23 cellular contexts compared by ENCODE assay signal in genomic region chr7:74344786-74345185, GRCh38.
"Had no signal": no experiment of that assay in that cellular context is flagged by ENCODE, and none has a peak within 500 bp of the region (broad histone marks: within the 10 kb centered on the region; RNA-seq: fewer than 3 reads in every experiment).

No MANE protein-coding gene starts in this region.

- H3K4me1 ChIP-seq: heart left ventricle, neural progenitor cell, parathyroid adenoma, psoas muscle, right lobe of liver, spleen, transverse colon had no signal

- H3K4me2 ChIP-seq: neural progenitor cell had no signal

- H3K27me3 ChIP-seq: dorsolateral prefrontal cortex, heart left ventricle, neural progenitor cell, right lobe of liver, spleen, stomach, transverse colon had no signal

- H3K9me3 ChIP-seq: heart left ventricle, psoas muscle, right lobe of liver, spleen, stomach, thoracic aorta, transverse colon had no signal

- H3K27ac Mint-ChIP-seq: neural progenitor cell had no signal

- H3K9me3 Mint-ChIP-seq: naive thymus-derived CD8-positive, alpha-beta T cell; neural progenitor cell had no signal

- H3K4me3 Mint-ChIP-seq: naive thymus-derived CD8-positive, alpha-beta T cell; neural progenitor cell had no signal

- H3K4me3 ChIP-seq: dorsolateral prefrontal cortex, heart left ventricle, neural progenitor cell, psoas muscle, right lobe of liver, spleen, stomach, thoracic aorta, transverse colon had no signal

- DNase-seq: cortex of kidney; dorsolateral prefrontal cortex; effector CD8-positive, alpha-beta T cell; foreskin melanocyte; heart left ventricle; hippocampal formation; mesendoderm; naive thymus-derived CD8-positive, alpha-beta T cell; occipital lobe; psoas muscle; retina; right lobe of liver; spleen; stimulated activated CD4-positive, alpha-beta T cell treated with anti-CD3 and anti-CD28 coated beads, Interleukin-15, amount 100 ng/mL, for 24 hours; stimulated activated CD4-positive, alpha-beta T cell treated with anti-CD3 and anti-CD28 coated beads, Interleukin-2, amount 100 ng/mL, for 24 hours; stimulated activated CD4-positive, alpha-beta T cell treated with anti-CD3 and anti-CD28 coated beads, Interleukin-4, amount 100 ng/mL, for 4 hours; stimulated activated naive CD4-positive, alpha-beta T cell; stomach; substantia nigra; transverse colon had no signal

- H3K36me3 Mint-ChIP-seq: naive thymus-derived CD8-positive, alpha-beta T cell had no signal

- H3K27ac ChIP-seq: heart left ventricle, neural progenitor cell, parathyroid adenoma, psoas muscle, right lobe of liver, spleen, stomach, thoracic aorta, transverse colon had no signal

- H3K79me2 ChIP-seq: parathyroid adenoma had no signal

- ATAC-seq: heart left ventricle; naive thymus-derived CD8-positive, alpha-beta T cell; psoas muscle; right lobe of liver had no signal

- H3K36me3 ChIP-seq: neural progenitor cell, thoracic aorta, transverse colon had no signal

- H3K4me1 Mint-ChIP-seq: naive thymus-derived CD8-positive, alpha-beta T cell; neural progenitor cell had no signal

- H2AFZ ChIP-seq: neural progenitor cell, parathyroid adenoma had no signal

- H3K27me3 Mint-ChIP-seq: naive thymus-derived CD8-positive, alpha-beta T cell had no signal
